In genomic region chr6:110089323-110089722, GRCh38 we compare ENCODE assay signal across 8 cellular contexts.
"Had no signal": no experiment of that assay in that cellular context is flagged by ENCODE, and none has a peak within 500 bp of the region (broad histone marks: within the 10 kb centered on the region; RNA-seq: fewer than 3 reads in every experiment).

No MANE protein-coding gene starts in this region.

- H3K9me3 ChIP-seq: HAP-1 had no signal

- H3K36me3 ChIP-seq: HAP-1 had no signal

- ATAC-seq: HCT116 had no signal

- H3K4me1 Mint-ChIP-seq: IgD-negative memory B cell had no signal

- DNase-seq: GM23248, GOT3, H7, KBM-7 had no signal

- H3K4me3 ChIP-seq: GM23248, HAP-1 had no signal

- H3K9ac ChIP-seq: GM23248, KMS-11 had no signal

- H3K9me3 Mint-ChIP-seq: IgD-negative memory B cell had no signal

- H3K27ac Mint-ChIP-seq: IgD-negative memory B cell had no signal

- H3K4me2 ChIP-seq: KMS-11 had no signal

- H3K4me1 ChIP-seq: HAP-1 had no signal

- H3K27ac ChIP-seq: GM23248, KMS-11 had no signal

- H3K4me3 Mint-ChIP-seq: IgD-negative memory B cell had no signal
